In the genomic region with DNA sequence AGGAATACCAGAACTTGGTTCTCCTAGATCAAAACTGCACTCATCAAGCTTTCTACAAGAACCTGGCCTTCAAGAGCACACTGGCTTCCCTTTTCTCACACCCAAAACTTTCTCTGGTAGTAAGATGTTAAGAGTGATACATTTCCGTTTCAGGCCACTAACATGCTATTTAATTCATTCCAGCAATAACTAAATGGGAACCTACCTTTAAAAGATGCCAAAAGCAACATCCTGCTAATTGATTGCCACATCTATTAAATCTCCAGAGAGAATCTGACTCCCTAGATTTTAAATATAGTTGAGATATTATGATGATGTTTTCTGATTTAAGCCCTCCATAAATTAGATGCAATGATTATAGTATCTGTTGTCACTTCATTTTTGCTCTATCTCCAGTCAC, we compare ENCODE assay signal across 21 cellular contexts.
DNase-seq lines count a peak whose midpoint lies in the region; ATAC-seq and TF ChIP-seq lines count a peak whose summit lies in the region.
"Had no signal": no experiment of that assay in that cellular context is flagged by ENCODE, and none has a peak within 500 bp of the region (broad histone marks: within the 10 kb centered on the region; RNA-seq: fewer than 3 reads in every experiment).

No MANE protein-coding gene starts in this region.

- H3K36me3 Mint-ChIP-seq in natural killer cell, result no peaks in the 10 kb centered on the region
- H3K36me3 Mint-ChIP-seq: CD8-positive, alpha-beta T cell; IgD-negative memory B cell had no signal

- H3K4me1 Mint-ChIP-seq in natural killer cell, result no peaks in the 10 kb centered on the region
- H3K4me1 Mint-ChIP-seq: B cell, H9 had no signal

- H3K9ac ChIP-seq in MM.1S (ENCODE audit: low read length), result no peak overlapping the region
- H3K9ac ChIP-seq: BLaER1 treated with 17β-estradiol and CSF1 and Interleukin-3, amounts not matched to agents 10 nM and 100 nM had no signal

- peaks cover 10% of the 10 kb centered on the region for H3K36me3 ChIP-seq in right atrium auricular region
- no peaks in the 10 kb centered on the region for H3K36me3 ChIP-seq in MM.1S (replicated peaks; ENCODE audit: insufficient read depth, low read length)

- H3K4me1 ChIP-seq in right atrium auricular region (no peaks in the 10 kb centered on the region), MM.1S (ENCODE audit: low read length) (no peaks in the 10 kb centered on the region)
- H3K4me1 ChIP-seq: BLaER1 treated with 17β-estradiol and CSF1 and Interleukin-3, amounts not matched to agents 10 nM and 100 nM had no signal

- no peaks in the 10 kb centered on the region for H3K27me3 ChIP-seq in right atrium auricular region
- H3K27me3 ChIP-seq in MM.1S (replicated peaks; ENCODE audit: insufficient read depth, low read length), result no peaks in the 10 kb centered on the region
- H3K27me3 ChIP-seq: BLaER1 treated with 17β-estradiol and CSF1 and Interleukin-3, amounts not matched to agents 10 nM and 100 nM had no signal

- H3K4me2 ChIP-seq in MM.1S (ENCODE audit: low read depth, low read length), result no peak overlapping the region
- H3K4me2 ChIP-seq: A549; BLaER1 treated with 17β-estradiol and CSF1 and Interleukin-3, amounts not matched to agents 10 nM and 100 nM had no signal

- TF ChIP-seq CTCF in right atrium auricular region (IDR thresholded peaks at IDR 0.05) (no peak), choroid plexus epithelial cell (conservative IDR thresholded peaks at IDR 0.05; ENCODE audit: low read depth, low read length) (no peak), fibroblast of mammary gland (conservative IDR thresholded peaks at IDR 0.05; ENCODE audit: control insufficient read depth, insufficient read depth, low read depth, low read length) (no peak), MM.1S (IDR thresholded peaks at IDR 0.05; ENCODE audit: low read length) (no peak), natural killer cell (IDR thresholded peaks at IDR 0.05) (no peak)

- no peaks in the 10 kb centered on the region for H3K79me2 ChIP-seq in MM.1S (ENCODE audit: low read length)

- H2AFZ ChIP-seq in MM.1S (ENCODE audit: low read length), result no peak overlapping the region

- H3K27me3 Mint-ChIP-seq in natural killer cell (ENCODE audit: low read depth in 2 of 2), result no peaks in the 10 kb centered on the region

- ATAC-seq in left ventricle myocardium superior (peak; percentile 31), sciatic nerve (peak; percentile 77), natural killer cell (no peak), GM18870 (IDR thresholded peaks at IDR 0.05; ENCODE audit: unreplicated experiment) (no peak)
- ATAC-seq: A549; CD8-positive, alpha-beta T cell; GM12878; HepG2 had no signal

- DNase-seq in left ventricle myocardium superior (no peak), right atrium auricular region (ENCODE audit: low spot score) (no peak), choroid plexus epithelial cell (ENCODE audit: low read depth) (peak; percentile 24), fibroblast of mammary gland (ENCODE audit: low read depth) (peak; percentile 25), sciatic nerve (ENCODE audit: low spot score) (no peak), MM.1S (no peak), natural killer cell (no peak)
- DNase-seq: Calu3; CD8-positive, alpha-beta T cell; DMS79 treated with DMSO at 0.1 percent for 48 hours; EL; GOT3; H9 had no signal

- no peak overlapping the region for H3K27ac ChIP-seq in right atrium auricular region
- no peak overlapping the region for H3K27ac ChIP-seq in MM.1S (ENCODE audit: low read length)
- H3K27ac ChIP-seq: 22Rv1; A549; BLaER1 treated with 17β-estradiol and CSF1 and Interleukin-3, amounts not matched to agents 10 nM and 100 nM had no signal

- no peaks in the 10 kb centered on the region for H3K9me3 Mint-ChIP-seq in natural killer cell
- H3K9me3 Mint-ChIP-seq: CD8-positive, alpha-beta T cell; H9 had no signal

- H3K9me2 ChIP-seq in MM.1S (replicated peaks; ENCODE audit: insufficient read depth, low read length), result no peaks in the 10 kb centered on the region

- H3K9me3 ChIP-seq in right atrium auricular region, result no peaks in the 10 kb centered on the region
- H3K9me3 ChIP-seq in MM.1S (replicated peaks; ENCODE audit: insufficient read depth, low read length), result no peaks in the 10 kb centered on the region
- H3K9me3 ChIP-seq: A549 had no signal

- intact Hi-C loops in left ventricle myocardium superior (cut with micrococcal nuclease) (no loop called here), sciatic nerve (cut with DNase I) (no loop called here), natural killer cell (cut with micrococcal nuclease) (no loop called here)

- no peak overlapping the region for H3K4me3 ChIP-seq in right atrium auricular region
- no peak overlapping the region for H3K4me3 ChIP-seq in choroid plexus epithelial cell (ENCODE audit: low read depth, low read length)
- H3K4me3 ChIP-seq in fibroblast of mammary gland (ENCODE audit: control insufficient read depth, low read depth, low read length), result no peak overlapping the region
- H3K4me3 ChIP-seq in MM.1S (ENCODE audit: low read length), result no peak overlapping the region
- H3K4me3 ChIP-seq: A549; BLaER1 treated with 17β-estradiol and CSF1 and Interleukin-3, amounts not matched to agents 10 nM and 100 nM; GM12878 had no signal

- H3F3A ChIP-seq in MM.1S (ENCODE audit: insufficient read depth, low read length), result no peaks in the 10 kb centered on the region

- H4K20me1 ChIP-seq in MM.1S (ENCODE audit: insufficient read depth, low read length), result no peaks in the 10 kb centered on the region
- H4K20me1 ChIP-seq: BLaER1 treated with 17β-estradiol and CSF1 and Interleukin-3, amounts not matched to agents 10 nM and 100 nM had no signal

- H3K27ac Mint-ChIP-seq in natural killer cell, result no peak overlapping the region
- H3K27ac Mint-ChIP-seq: B cell; CD8-positive, alpha-beta T cell; IgD-negative memory B cell had no signal

- no peak overlapping the region for H3K4me3 Mint-ChIP-seq in natural killer cell
- H3K4me3 Mint-ChIP-seq: B cell; CD8-positive, alpha-beta T cell; H9; IgD-negative memory B cell had no signal

Comparison
In these comparisons a context has a peak if more than half of its experiments do, and no peak if none do; other contexts are left out.
1. ATAC-seq: peak in left ventricle myocardium superior (single experiment) and sciatic nerve (single experiment); none in natural killer cell (0 of 3) and GM18870 (single experiment).
2. DNase-seq: peak in choroid plexus epithelial cell (single experiment) and fibroblast of mammary gland (single experiment); none in left ventricle myocardium superior (single experiment), right atrium auricular region (single experiment), sciatic nerve (single experiment), MM.1S (single experiment) and natural killer cell (single experiment).